ENCODE assay signal across 1 cellular context in genomic region chr17:2400474-2400866, GRCh38.
TF ChIP-seq lines count a peak whose summit lies in the region.

No MANE protein-coding gene starts in this region.

TF ChIP-seq in SK-N-SH, 30 proteins besides CTCF, POLR2A, EP300 and RAD21:
- TF ChIP-seq MXI1 (IDR thresholded peaks at IDR 0.05; ENCODE audit: low read depth, low read length), result peak; percentile 68
- TF ChIP-seq MAX (IDR thresholded peaks at IDR 0.05; ENCODE audit: low read depth), result peak; percentile 35; the same call in 1 of the 2 replicates
- TF ChIP-seq NRF1 (IDR thresholded peaks at IDR 0.05; ENCODE audit: low read depth, low read length), result no peak
- peak; percentile 30; the same call in 1 of the 2 replicates for TF ChIP-seq USF1 (IDR thresholded peaks at IDR 0.05; ENCODE audit: borderline replicate concordance, low read depth)
